Comparison of ENCODE assay signal across 22 cellular contexts in the genomic region with DNA sequence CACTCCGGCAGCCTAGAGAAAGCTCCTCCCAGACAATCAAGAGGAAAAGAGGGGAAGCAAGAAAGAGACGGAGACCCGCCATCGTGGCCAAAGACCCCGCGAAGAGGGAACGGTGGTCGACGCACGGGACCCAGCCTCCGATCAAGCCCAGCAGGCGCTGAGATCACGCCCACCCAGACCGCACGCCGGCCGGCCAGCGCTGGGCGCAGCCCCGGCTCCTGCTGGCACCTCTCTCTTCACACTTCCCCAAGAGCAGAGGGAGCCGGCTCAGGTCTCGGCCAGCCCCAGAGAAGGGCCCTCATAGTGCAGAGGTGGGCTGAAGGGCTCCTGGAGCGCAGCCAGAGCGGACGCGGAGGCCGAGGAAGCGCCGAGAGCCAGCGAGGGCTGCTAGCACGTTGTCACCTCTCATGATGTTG.
"Had no signal": no experiment of that assay in that cellular context is flagged by ENCODE, and none has a peak within 500 bp of the region (broad histone marks: within the 10 kb centered on the region; RNA-seq: fewer than 3 reads in every experiment).

No MANE protein-coding gene starts in this region.

- H3K27ac ChIP-seq: esophagus squamous epithelium, gastroesophageal sphincter, neutrophil, psoas muscle, right lobe of liver, tibial nerve, upper lobe of right lung, vagina had no signal

- H3K4me1 ChIP-seq: esophagus squamous epithelium, gastroesophageal sphincter, psoas muscle, right lobe of liver, tibial nerve, upper lobe of right lung, vagina had no signal

- H3K4me3 ChIP-seq: esophagus squamous epithelium, gastroesophageal sphincter, lung, psoas muscle, right lobe of liver, tibial nerve, upper lobe of right lung, vagina had no signal

- H3K36me3 ChIP-seq: esophagus squamous epithelium, gastroesophageal sphincter, neutrophil, right lobe of liver, tibial nerve, upper lobe of right lung, vagina had no signal

- H3K27me3 ChIP-seq: esophagus squamous epithelium, gastroesophageal sphincter, neutrophil, right lobe of liver, tibial nerve, upper lobe of right lung, vagina had no signal

- ATAC-seq: gastroesophageal sphincter; left colon; left ventricle myocardium superior; psoas muscle; right lobe of liver; stimulated activated memory B cell treated with anti-CD40 and anti-IgM and Interleukin-4, amounts not matched to agents 10 μg/mL and 1 μg/mL and 100 μg/mL, for 72 hours; upper lobe of right lung had no signal

- H3K9me3 ChIP-seq: esophagus squamous epithelium, gastroesophageal sphincter, neutrophil, psoas muscle, right lobe of liver, tibial nerve, upper lobe of right lung, vagina had no signal

- DNase-seq: esophagus squamous epithelium; foreskin fibroblast; glutamatergic neuron; immature natural killer cell; left colon; left ventricle myocardium superior; mesendoderm; naive B cell; nephron progenitor cell; retina; right lobe of liver; stimulated activated CD4-positive, alpha-beta T cell treated with anti-CD3 and anti-CD28 coated beads, Interleukin-15, amount 100 ng/mL, for 24 hours; stimulated activated CD4-positive, alpha-beta T cell treated with anti-CD3 and anti-CD28 coated beads, Interleukin-1b, Interleukin-23, amount 100 ng/mL, for 48 hours; stimulated activated CD4-positive, alpha-beta T cell treated with anti-CD3 and anti-CD28 coated beads, Interleukin-4, amount 100 ng/mL, for 24 hours; upper lobe of right lung had no signal
